In genomic region chr12:100675432-100675831, GRCh38 we compare ENCODE assay signal across 1 cellular context.
TF ChIP-seq lines count a peak whose summit lies in the region.

No MANE protein-coding gene starts in this region.

TF ChIP-seq in WTC11, 78 proteins besides CTCF, POLR2A, EP300 and RAD21 (continued from another document):
- TF ChIP-seq, protein P1, sequence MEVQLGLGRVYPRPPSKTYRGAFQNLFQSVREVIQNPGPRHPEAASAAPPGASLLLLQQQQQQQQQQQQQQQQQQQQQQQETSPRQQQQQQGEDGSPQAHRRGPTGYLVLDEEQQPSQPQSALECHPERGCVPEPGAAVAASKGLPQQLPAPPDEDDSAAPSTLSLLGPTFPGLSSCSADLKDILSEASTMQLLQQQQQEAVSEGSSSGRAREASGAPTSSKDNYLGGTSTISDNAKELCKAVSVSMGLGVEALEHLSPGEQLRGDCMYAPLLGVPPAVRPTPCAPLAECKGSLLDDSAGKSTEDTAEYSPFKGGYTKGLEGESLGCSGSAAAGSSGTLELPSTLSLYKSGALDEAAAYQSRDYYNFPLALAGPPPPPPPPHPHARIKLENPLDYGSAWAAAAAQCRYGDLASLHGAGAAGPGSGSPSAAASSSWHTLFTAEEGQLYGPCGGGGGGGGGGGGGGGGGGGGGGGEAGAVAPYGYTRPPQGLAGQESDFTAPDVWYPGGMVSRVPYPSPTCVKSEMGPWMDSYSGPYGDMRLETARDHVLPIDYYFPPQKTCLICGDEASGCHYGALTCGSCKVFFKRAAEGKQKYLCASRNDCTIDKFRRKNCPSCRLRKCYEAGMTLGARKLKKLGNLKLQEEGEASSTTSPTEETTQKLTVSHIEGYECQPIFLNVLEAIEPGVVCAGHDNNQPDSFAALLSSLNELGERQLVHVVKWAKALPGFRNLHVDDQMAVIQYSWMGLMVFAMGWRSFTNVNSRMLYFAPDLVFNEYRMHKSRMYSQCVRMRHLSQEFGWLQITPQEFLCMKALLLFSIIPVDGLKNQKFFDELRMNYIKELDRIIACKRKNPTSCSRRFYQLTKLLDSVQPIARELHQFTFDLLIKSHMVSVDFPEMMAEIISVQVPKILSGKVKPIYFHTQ (CRISPR knock-in tag; IDR thresholded peaks at IDR 0.05), result no peak
